In genomic region chr6:29828471-29828797, GRCh38 we compare ENCODE assay signal across 15 cellular contexts. TPM values are rescaled to one million over a fixed set of nuclear protein-coding genes. Genes with fewer than 3 reads are reported as not detected.
DNase-seq lines count a peak whose midpoint lies in the region; ATAC-seq and TF ChIP-seq lines count a peak whose summit lies in the region.
"Had no signal": no experiment of that assay in that cellular context is flagged by ENCODE, and none has a peak within 500 bp of the region (broad histone marks: within the 10 kb centered on the region; RNA-seq: fewer than 3 reads in every experiment).

No MANE protein-coding gene starts in this region.

- H3K36me3 Mint-ChIP-seq in memory B cell: peaks cover 3% of the 10 kb centered on the region

- H3K36me3 ChIP-seq in body of pancreas (replicated peaks in 1 of 2; ENCODE audit: insufficient read depth in 1 of 2, low read depth in 2 of 2) (no peaks in the 10 kb centered on the region), thyroid gland (no peaks in the 10 kb centered on the region)

- H3K27me3 ChIP-seq in body of pancreas (peaks cover 0 to 4% of the 10 kb centered on the region in 2 donors), thyroid gland (no peaks in the 10 kb centered on the region)

- intact Hi-C loops in body of pancreas (cut with DNase I) (no loop called here), thyroid gland (cut with DNase I) (no loop called here)

- no peak overlapping the region for H3K4me3 ChIP-seq in body of pancreas
- no peak overlapping the region for H3K4me3 ChIP-seq in thyroid gland (replicated peaks in 1 of 3)
- H3K4me3 ChIP-seq: GM12878 had no signal

- H3K27ac ChIP-seq in body of pancreas: no peak overlapping the region
- H3K27ac ChIP-seq in thyroid gland: no peak overlapping the region

- peak overlapping the region; percentile 41 for H3K4me3 Mint-ChIP-seq in memory B cell
- H3K4me3 Mint-ChIP-seq in stimulated activated naive CD8-positive, alpha-beta T cell treated with anti-CD3 and anti-CD28 coated beads, Interleukin-15, amount 100 ng/mL, for 72 hours: peak overlapping the region; percentile 69 to 80

- ATAC-seq in body of pancreas (peak; percentile 18), memory B cell (ENCODE audit: low read depth) (peak; percentile 46)
- peak; percentile 60 for ATAC-seq in stimulated activated naive CD8-positive, alpha-beta T cell treated with anti-CD3 and anti-CD28 coated beads, Interleukin-15, amount 100 ng/mL, for 72 hours
- ATAC-seq: GM12878 had no signal

- H3K4me1 Mint-ChIP-seq in memory B cell: peaks cover 5% of the 10 kb centered on the region
- H3K4me1 Mint-ChIP-seq in stimulated activated naive CD8-positive, alpha-beta T cell treated with anti-CD3 and anti-CD28 coated beads, Interleukin-15, amount 100 ng/mL, for 72 hours: peaks cover 38% of the 10 kb centered on the region

- H3K27ac Mint-ChIP-seq in memory B cell: no peak overlapping the region
- H3K27ac Mint-ChIP-seq in stimulated activated naive CD8-positive, alpha-beta T cell treated with anti-CD3 and anti-CD28 coated beads, Interleukin-15, amount 100 ng/mL, for 72 hours: no peak overlapping the region
- H3K27ac Mint-ChIP-seq: T-helper 2 cell treated with Interferon-gamma antibody and Interleukin-4, amounts not matched to agents 5 μg/mL and 100 μg/mL, for 36 hours had no signal

- peaks cover 3% of the 10 kb centered on the region for H3K9me3 Mint-ChIP-seq in memory B cell
- H3K9me3 Mint-ChIP-seq in stimulated activated naive CD8-positive, alpha-beta T cell treated with anti-CD3 and anti-CD28 coated beads, Interleukin-15, amount 100 ng/mL, for 72 hours: no peaks in the 10 kb centered on the region
- H3K9me3 Mint-ChIP-seq: T-helper 2 cell treated with Interferon-gamma antibody and Interleukin-4, amounts not matched to agents 5 μg/mL and 100 μg/mL, for 36 hours had no signal

- TF ChIP-seq CTCF in body of pancreas (IDR thresholded peaks at IDR 0.05) (no peak), thyroid gland (IDR thresholded peaks at IDR 0.05) (no peak)

- 10 to 18% methylated on average over 15 to 26 of the region's 26 CpGs for WGBS in body of pancreas, 2 donors
- 25 to 40% methylated on average over 1 to 16 of the region's 26 CpGs for WGBS in thyroid gland, 2 donors

- H3K27me3 Mint-ChIP-seq in memory B cell: peaks cover 44% of the 10 kb centered on the region
- peaks cover 92% of the 10 kb centered on the region for H3K27me3 Mint-ChIP-seq in stimulated activated naive CD8-positive, alpha-beta T cell treated with anti-CD3 and anti-CD28 coated beads, Interleukin-15, amount 100 ng/mL, for 72 hours

- TF ChIP-seq POLR2A in body of pancreas (IDR thresholded peaks at IDR 0.05) (no peak), thyroid gland (IDR thresholded peaks at IDR 0.05) (no peak)

- DNase-seq in NCI-H82 (lab: John Stamatoyannopoulos, UW) (peak; percentile 42), NCI-H82 treated with DMSO at 0.1 percent for 48 hours (lab: John Stamatoyannopoulos, UW; ENCODE audit: unreplicated experiment) (no peak), body of pancreas (peak in 3 of 4 donors; percentile 22 to 49 (median 29)), memory B cell (ENCODE audit: low spot score in 2 of 2) (no peak), thyroid gland (no peak), 8988T (no peak), hippocampal formation (lab: John Stamatoyannopoulos, UW) (no peak)
- peak in 1 of 2 donors; percentile 22 for DNase-seq in stimulated activated naive CD8-positive, alpha-beta T cell treated with anti-CD3 and anti-CD28 coated beads, Interleukin-15, amount 100 ng/mL, for 72 hours
- DNase-seq: hypothalamus had no signal

- no peaks in the 10 kb centered on the region for H3K9me3 ChIP-seq in body of pancreas
- H3K9me3 ChIP-seq in thyroid gland: no peaks in the 10 kb centered on the region

- H3K4me1 ChIP-seq in body of pancreas (peaks cover 14% of the 10 kb centered on the region), thyroid gland (peaks cover 9 to 10% of the 10 kb centered on the region in 2 donors)

RNA-seq across cellular contexts. Expression of gene HLA-G, which starts 0.8 kb away (rescaled TPM):
- under 1 TPM in 1 of 2 donors, not detected in 1; 0.78 TPM for total RNA-seq in body of pancreas
- 1 to 10 TPM in 1 of 4 donors, under 1 TPM in 1, not detected in 2; 0.45 to 2.3 TPM for total RNA-seq in thyroid gland
- total RNA-seq: HT1080, NCI-H460, pulmonary artery endothelial cell, subcutaneous adipose tissue had no signal

Comparison
In these comparisons a context has a peak if more than half of its experiments do, and no peak if none do; other contexts are left out.
1. DNase-seq: peak in NCI-H82 (single experiment) and body of pancreas (3 of 4); none in NCI-H82 treated with DMSO at 0.1 percent for 48 hours (single experiment), memory B cell (0 of 2), thyroid gland (0 of 2), 8988T (single experiment) and hippocampal formation (0 of 2).
2. Peak in every context shown above with its lines, with median percentiles within 50 percentile points of each other: ATAC-seq.